ENCODE assay signal across 8 cellular contexts in genomic region chr1:101769520-101769919, GRCh38.
DNase-seq lines count a peak whose midpoint lies in the region; ATAC-seq and TF ChIP-seq lines count a peak whose summit lies in the region.

No MANE protein-coding gene starts in this region.

- POLR2A ChIA-PET in A673 (lab: Charles Lee; ENCODE audit: low non-redundant PET), result no interaction called here

- intact Hi-C loops in A673 (cut with micrococcal nuclease; ENCODE audit: unreplicated experiment), result loop anchor here (5.0 to 10.0 kb wide), 2 partner anchors 245 to 423 kb away; no protein-coding TSS in a partner anchor
- intact Hi-C loops in testis (cut with DNase I; ENCODE audit: low total_unique reads), result no loop called here

- TF ChIP-seq POLR2A in testis (IDR thresholded peaks at IDR 0.05), result no peak

- no TSS peak for BruUV-seq in A673 (replicated peaks; lab: Mats Ljungman, UMichigan)

- H3K36me3 ChIP-seq in A673 (ENCODE audit: insufficient read depth, low read length, poor library complexity, severe bottlenecking), result no peaks in the 10 kb centered on the region
- no peaks in the 10 kb centered on the region for H3K36me3 ChIP-seq in testis (ENCODE audit: low read depth, missing control alignments)

- peaks cover 8% of the 10 kb centered on the region for H3K4me1 ChIP-seq in A673 (ENCODE audit: insufficient read depth, low read length, poor library complexity, severe bottlenecking)
- H3K4me1 ChIP-seq in testis, result no peaks in the 10 kb centered on the region

- no peak overlapping the region for H3K27ac Mint-ChIP-seq in activated naive CD4-positive, alpha-beta T cell treated with anti-CD3 and anti-CD28 coated beads, Interleukin-2, amount 10 ng/mL, durations not matched to agents 7 days and 5 days

- no peaks in the 10 kb centered on the region for H3K4me1 Mint-ChIP-seq in activated naive CD4-positive, alpha-beta T cell treated with anti-CD3 and anti-CD28 coated beads, Interleukin-2, amount 10 ng/mL, durations not matched to agents 7 days and 5 days

- WGBS in testis, 2 donors, result 45 to 46% methylated on average over 3 of the region's 3 CpGs

- ATAC-seq in GM19035 (IDR thresholded peaks at IDR 0.05; ENCODE audit: unreplicated experiment) (peak; percentile 87), HG03565 (IDR thresholded peaks at IDR 0.05; ENCODE audit: unreplicated experiment) (peak; percentile 78)

- peak; percentile 71 for TF ChIP-seq CTCF in A673 (conservative IDR thresholded peaks at IDR 0.05; ENCODE audit: low read depth, low read length)
- TF ChIP-seq CTCF in astrocyte of the cerebellum (IDR thresholded peaks at IDR 0.05; ENCODE audit: low read depth, low read length, missing control alignments), result peak; percentile 48
- peak in 2 of 3 experiments; percentile 6 to 39 for TF ChIP-seq CTCF in testis (IDR thresholded peaks at IDR 0.05)

- H3K27ac ChIP-seq in A673 (ENCODE audit: low read depth, low read length, poor library complexity, severe bottlenecking), result no peak overlapping the region
- H3K27ac ChIP-seq in testis, result no peak overlapping the region

- H3K4me3 Mint-ChIP-seq in activated naive CD4-positive, alpha-beta T cell treated with anti-CD3 and anti-CD28 coated beads, Interleukin-2, amount 10 ng/mL, durations not matched to agents 7 days and 5 days, result no peak overlapping the region

- H3K9me3 Mint-ChIP-seq in activated naive CD4-positive, alpha-beta T cell treated with anti-CD3 and anti-CD28 coated beads, Interleukin-2, amount 10 ng/mL, durations not matched to agents 7 days and 5 days, result no peaks in the 10 kb centered on the region

- H3K36me3 Mint-ChIP-seq in activated naive CD4-positive, alpha-beta T cell treated with anti-CD3 and anti-CD28 coated beads, Interleukin-2, amount 10 ng/mL, durations not matched to agents 7 days and 5 days, result no peaks in the 10 kb centered on the region

- no peaks in the 10 kb centered on the region for H3K27me3 ChIP-seq in A673 (replicated peaks; ENCODE audit: insufficient read depth, low read depth, low read length, poor library complexity)
- no peaks in the 10 kb centered on the region for H3K27me3 ChIP-seq in testis

- H3K4me3 ChIP-seq in A673 (ENCODE audit: low read depth, low read length, poor library complexity, severe bottlenecking) (no peak overlapping the region), astrocyte of the cerebellum (ENCODE audit: low read depth, low read length) (no peak overlapping the region), testis (no peak overlapping the region)

- H3K9me3 ChIP-seq in A673 (ENCODE audit: low read depth, low read length, poor library complexity, severe bottlenecking) (no peaks in the 10 kb centered on the region), testis (no peaks in the 10 kb centered on the region)

- peak; percentile 67 for DNase-seq in A673 (ENCODE audit: low spot score)
- DNase-seq in astrocyte of the cerebellum (ENCODE audit: low read depth), result no peak
- DNase-seq in testis, result no peak
- no peak for DNase-seq in activated T-cell treated with anti-CD3 and anti-CD28 coated beads for 4 hours
- DNase-seq in NCI-H2107 (lab: John Stamatoyannopoulos, UW), result no peak
- DNase-seq in activated naive CD4-positive, alpha-beta T cell treated with anti-CD3 and anti-CD28 coated beads, Interleukin-2, amount 10 ng/mL, durations not matched to agents 7 days and 5 days, result no peak

- CTCF ChIA-PET in A673 (lab: Charles Lee), result interaction anchor here (0.6 kb wide), 1 partner anchor 35 kb away, joined by 3 read pairs; no protein-coding TSS in a partner anchor
- CTCF ChIA-PET in activated naive CD4-positive, alpha-beta T cell treated with anti-CD3 and anti-CD28 coated beads, Interleukin-2, amount 10 ng/mL, durations not matched to agents 7 days and 5 days (lab: Charles Lee), result no interaction called here

- in situ Hi-C loops in astrocyte of the cerebellum (cut with HindIII; ENCODE audit: low sequenced_read_pairs), result no loop called here

- no peaks in the 10 kb centered on the region for H3K27me3 Mint-ChIP-seq in activated naive CD4-positive, alpha-beta T cell treated with anti-CD3 and anti-CD28 coated beads, Interleukin-2, amount 10 ng/mL, durations not matched to agents 7 days and 5 days
